8 cellular contexts compared by ENCODE assay signal in the genomic region with DNA sequence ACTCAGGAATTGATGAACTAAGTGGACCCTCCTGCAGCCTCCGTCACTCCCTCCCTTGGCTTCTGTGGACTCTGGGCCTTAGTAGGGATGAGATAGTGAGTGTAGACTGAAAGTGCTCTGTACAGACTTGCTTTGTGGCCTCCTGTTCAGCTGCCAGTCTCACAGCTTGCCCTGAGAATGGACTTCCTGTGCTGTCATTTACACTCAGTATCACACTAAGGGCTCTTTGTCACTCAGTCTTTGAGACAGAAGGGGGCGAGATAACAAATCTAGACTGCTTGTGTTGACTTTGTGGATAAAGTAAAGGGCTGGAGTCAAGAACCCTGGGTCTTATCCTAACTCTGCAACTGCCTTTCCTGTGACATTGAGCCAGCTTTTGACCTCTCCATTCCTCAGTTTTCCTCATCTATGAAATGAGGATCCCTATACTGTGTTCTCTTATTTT. TPM values are rescaled to one million over a fixed set of nuclear protein-coding genes. Genes with fewer than 3 reads are reported as not detected.
DNase-seq lines count a peak whose midpoint lies in the region; ATAC-seq and TF ChIP-seq lines count a peak whose summit lies in the region.

No MANE protein-coding gene starts in this region.

- DNase-seq in HEK293T (ENCODE audit: extremely low spot score) (peak; percentile 44), NCI-H69 (lab: John Stamatoyannopoulos, UW) (peak; percentile 3), Right ventricle myocardium superior (no peak), NCI-H2107 (lab: John Stamatoyannopoulos, UW) (no peak)
- DNase-seq in effector memory CD4-positive, alpha-beta T cell = no peak
- DNase-seq in stimulated activated CD4-positive, alpha-beta T cell treated with anti-CD3 and anti-CD28 coated beads, Interleukin-4, amount 100 ng/mL, for 1 hour = no peak
- no peak for DNase-seq in activated CD4-positive, alpha-beta memory T cell treated with anti-CD3 and anti-CD28 coated beads for 36 hours

- no peaks in the 10 kb centered on the region for H3K9me3 ChIP-seq in effector memory CD4-positive, alpha-beta T cell (ENCODE audit: control insufficient read depth, low read length)

- no peak overlapping the region for H3K4me3 ChIP-seq in effector memory CD4-positive, alpha-beta T cell (ENCODE audit: insufficient read depth, low read depth, low read length, poor library complexity, severe bottlenecking)

- peaks cover 1% of the 10 kb centered on the region for H3K27me3 Mint-ChIP-seq in activated CD4-positive, alpha-beta memory T cell treated with anti-CD3 and anti-CD28 coated beads for 36 hours

- CTCF ChIA-PET in HEK293T (lab: Yijun Ruan, JAX) = interaction anchor here (1.0 to 2.5 kb wide), 4 partner anchors 8 to 617 kb away, joined by 3 to 12 read pairs (median 4); no protein-coding TSS in a partner anchor
- CTCF ChIA-PET in activated CD4-positive, alpha-beta memory T cell treated with anti-CD3 and anti-CD28 coated beads for 36 hours (lab: Charles Lee) = no interaction called here

- no peak overlapping the region for H3K4me3 Mint-ChIP-seq in activated CD4-positive, alpha-beta memory T cell treated with anti-CD3 and anti-CD28 coated beads for 36 hours

- no peak overlapping the region for H3K27ac ChIP-seq in effector memory CD4-positive, alpha-beta T cell (ENCODE audit: insufficient read depth, low read length, poor library complexity, severe bottlenecking)

- H3K4me1 Mint-ChIP-seq in activated CD4-positive, alpha-beta memory T cell treated with anti-CD3 and anti-CD28 coated beads for 36 hours (ENCODE audit: low read depth) = no peaks in the 10 kb centered on the region

- intact Hi-C loops in Right ventricle myocardium superior (cut with DNase I) = loop anchor here (10.0 kb wide), 1 partner anchor 677 kb away; no protein-coding TSS in a partner anchor
- intact Hi-C loops in activated CD4-positive, alpha-beta memory T cell treated with anti-CD3 and anti-CD28 coated beads for 36 hours (cut with micrococcal nuclease) = loop anchor here (2.0 to 10.0 kb wide), 4 partner anchors 19 to 937 kb away; no protein-coding TSS in a partner anchor

- H3K9me3 Mint-ChIP-seq in activated CD4-positive, alpha-beta memory T cell treated with anti-CD3 and anti-CD28 coated beads for 36 hours = no peaks in the 10 kb centered on the region

- H3K36me3 Mint-ChIP-seq in activated CD4-positive, alpha-beta memory T cell treated with anti-CD3 and anti-CD28 coated beads for 36 hours = no peaks in the 10 kb centered on the region

- H3K27me3 ChIP-seq in effector memory CD4-positive, alpha-beta T cell (replicated peaks; ENCODE audit: control insufficient read depth, insufficient read depth, low read length, poor library complexity, severe bottlenecking) = no peaks in the 10 kb centered on the region

- no peak overlapping the region for H3K27ac Mint-ChIP-seq in activated CD4-positive, alpha-beta memory T cell treated with anti-CD3 and anti-CD28 coated beads for 36 hours

- H3K4me1 ChIP-seq in effector memory CD4-positive, alpha-beta T cell (ENCODE audit: control insufficient read depth, insufficient read depth, low read length, poor library complexity, severe bottlenecking) = no peaks in the 10 kb centered on the region

- ATAC-seq in GM18861 (IDR thresholded peaks at IDR 0.05; ENCODE audit: unreplicated experiment) (peak; percentile 97), Right ventricle myocardium superior (ENCODE audit: poor library complexity) (peak; percentile 45)

- H3K36me3 ChIP-seq in effector memory CD4-positive, alpha-beta T cell (ENCODE audit: control insufficient read depth, insufficient read depth, low read length) = no peaks in the 10 kb centered on the region

- POLR2A ChIA-PET in HEK293T (lab: Yijun Ruan, JAX) = interaction anchor here (2.8 kb wide), 1 partner anchor 20 kb away, joined by 19 read pairs; the partner anchor contains the start of gene SPRY2
- POLR2A ChIA-PET in activated CD4-positive, alpha-beta memory T cell treated with anti-CD3 and anti-CD28 coated beads for 36 hours (lab: Charles Lee) = no interaction called here

TF ChIP-seq in HEK293T, 16 proteins besides CTCF, POLR2A, EP300 and RAD21:
- TF ChIP-seq PKNOX1 (IDR thresholded peaks at IDR 0.05) (peak; percentile 77), FOXA1 (IDR thresholded peaks at IDR 0.05) (no peak)

RNA-seq across cellular contexts. Expression of gene SPRY2, which starts 21.0 kb away (rescaled TPM):
- total RNA-seq in Right ventricle myocardium superior = 35.8 TPM
- under 1 TPM; 0.29 to 0.31 TPM for total RNA-seq in activated CD4-positive, alpha-beta memory T cell treated with anti-CD3 and anti-CD28 coated beads for 36 hours

Comparison
In these comparisons a context has a peak if more than half of its experiments do, and no peak if none do; other contexts are left out.
1. DNase-seq: peak in HEK293T (single experiment) and NCI-H69 (single experiment); none in Right ventricle myocardium superior (single experiment), effector memory CD4-positive, alpha-beta T cell (0 of 3), NCI-H2107 (single experiment), stimulated activated CD4-positive, alpha-beta T cell treated with anti-CD3 and anti-CD28 coated beads, Interleukin-4, amount 100 ng/mL, for 1 hour (single experiment) and activated CD4-positive, alpha-beta memory T cell treated with anti-CD3 and anti-CD28 coated beads for 36 hours (single experiment).
2. RNA of gene SPRY2, which starts 21.0 kb away (total RNA-seq): 35.8 TPM in Right ventricle myocardium superior (single experiment); 0.29 to 0.31 TPM in activated CD4-positive, alpha-beta memory T cell treated with anti-CD3 and anti-CD28 coated beads for 36 hours; every median in the first group is over 10 times any median in the second.